In the genomic region with DNA sequence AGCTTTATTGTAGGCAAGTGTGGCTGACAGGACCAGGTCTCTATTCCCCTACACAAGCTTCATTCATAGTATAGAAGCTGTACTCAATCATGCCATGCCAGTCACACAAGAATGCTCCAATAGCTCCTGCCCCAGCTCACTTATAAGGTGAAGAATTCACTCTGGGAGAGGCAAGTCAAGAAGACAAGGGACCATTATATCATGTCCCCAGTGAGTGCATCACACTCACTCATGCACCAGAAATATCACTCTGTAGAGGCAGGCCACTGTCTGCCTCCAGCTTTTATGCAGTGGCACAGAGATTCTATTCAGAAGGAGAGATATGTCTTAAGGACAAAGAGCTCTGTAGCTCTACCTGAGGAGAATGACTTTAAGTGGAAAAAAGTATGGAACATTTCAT, we compare ENCODE assay signal across 18 cellular contexts.
A peak's percentile ranks its signal among the peaks of the same experiment; 100 is the strongest.
DNase-seq lines count a peak whose midpoint lies in the region; ATAC-seq, FAIRE-seq and TF ChIP-seq lines count a peak whose summit lies in the region.
"Had no signal": no experiment of that assay in that cellular context is flagged by ENCODE, and none has a peak within 500 bp of the region (broad histone marks: within the 10 kb centered on the region; RNA-seq: fewer than 3 reads in every experiment).

No MANE protein-coding gene starts in this region.

- no peak overlapping the region for H3K56ac ChIP-seq in IMR-90 (ENCODE audit: extremely low read depth, insufficient read depth, low read length)
- H3K56ac ChIP-seq in H1 (replicated peaks; ENCODE audit: insufficient read length, low read depth, low read length) = no peak overlapping the region

- H3K23ac ChIP-seq in IMR-90 (ENCODE audit: low read depth, low read length) (peak overlapping the region; percentile 66), H1 (ENCODE audit: insufficient read length) (no peak overlapping the region)

- H4K8ac ChIP-seq in IMR-90 (ENCODE audit: low read depth in 2 of 2, low read length in 2 of 2) (peak overlapping the region; percentile 27 to 48; a peak in 1 of 4 replicates), H1 (ENCODE audit: extremely low read depth, insufficient read depth, low read length) (no peak overlapping the region)

- TF ChIP-seq CTCF in A549 (IDR thresholded peaks at IDR 0.05) = no peak
- no peak for TF ChIP-seq CTCF in IMR-90 (conservative IDR thresholded peaks at IDR 0.05; ENCODE audit: low read depth, low read length)
- no peak for TF ChIP-seq CTCF in H1 (IDR thresholded peaks at IDR 0.05; ENCODE audit: control extremely low read depth in 1 of 3, insufficient read depth in 1 of 3, low read depth in 1 of 3, low read length in 3 of 3)
- no peak for TF ChIP-seq CTCF in smooth muscle cell (IDR thresholded peaks at IDR 0.05; ENCODE audit: borderline replicate concordance, insufficient read depth, poor library complexity, severe bottlenecking)

- H3K14ac ChIP-seq in IMR-90 (replicated peaks; ENCODE audit: low read depth, low read length) (no peak overlapping the region), H1 (ENCODE audit: insufficient read length) (no peak overlapping the region)

- no peaks in the 10 kb centered on the region for H4K20me1 ChIP-seq in IMR-90 (ENCODE audit: insufficient read depth, low read length)
- H4K20me1 ChIP-seq in H1 (replicated peaks in 1 of 2; ENCODE audit: control insufficient read depth in 1 of 2, insufficient read depth in 2 of 2, low read length in 2 of 2) = no peaks in the 10 kb centered on the region
- no peaks in the 10 kb centered on the region for H4K20me1 ChIP-seq in smooth muscle cell (ENCODE audit: low read depth)

- peak overlapping the region; percentile 6; the same call in 1 of the 2 replicates for H3K18ac ChIP-seq in IMR-90 (ENCODE audit: low read depth, low read length)
- H3K18ac ChIP-seq in H1 (ENCODE audit: extremely low read depth, low read length) = no peak overlapping the region

- no TSS peak for BruUV-seq in IMR-90 (replicated peaks; lab: Mats Ljungman, UMichigan)

- H2BK15ac ChIP-seq in IMR-90 (ENCODE audit: low read depth, low read length) (peak overlapping the region; percentile 68; the same call in 1 of the 3 replicates), H1 (ENCODE audit: low read length) (no peak overlapping the region)

- TF ChIP-seq EP300 in A549 (IDR thresholded peaks at IDR 0.05) (no peak), H1 (IDR thresholded peaks at IDR 0.05; ENCODE audit: borderline replicate concordance in 1 of 2, low read depth in 2 of 2, low read length in 2 of 2) (no peak)

- no peak overlapping the region for H3K9ac ChIP-seq in IMR-90 (ENCODE audit: low read depth, low read length)
- H3K9ac ChIP-seq in H1 (replicated peaks in 1 of 4; ENCODE audit: extremely low read depth in 1 of 4, low read depth in 3 of 4, low read length in 3 of 4) = no peak overlapping the region
- no peak overlapping the region for H3K9ac ChIP-seq in smooth muscle cell (ENCODE audit: low read depth)

- no peaks in the 10 kb centered on the region for H3K27me3 ChIP-seq in IMR-90 (ENCODE audit: control insufficient read depth, insufficient read depth, low read length)
- no peaks in the 10 kb centered on the region for H3K27me3 ChIP-seq in H1 (replicated peaks in 1 of 4; ENCODE audit: control insufficient read depth in 3 of 4, extremely low read depth in 1 of 4, insufficient read depth in 3 of 4, low read length in 3 of 4)
- no peaks in the 10 kb centered on the region for H3K27me3 ChIP-seq in smooth muscle cell (ENCODE audit: low read depth)
- H3K27me3 ChIP-seq: BE2C had no signal

- H2BK20ac ChIP-seq in IMR-90 (ENCODE audit: low read depth, low read length) (peak overlapping the region; percentile 60; the same call in 1 of the 2 replicates), H1 (ENCODE audit: low read length) (no peak overlapping the region)

- H2AK5ac ChIP-seq in IMR-90 (ENCODE audit: low read depth, low read length) (peak overlapping the region; percentile 59), H1 (ENCODE audit: low read depth, low read length) (peak overlapping the region; percentile 1; the same call in 1 of the 2 replicates)

- H4K91ac ChIP-seq in IMR-90 (ENCODE audit: insufficient read depth, low read depth, low read length) (peak overlapping the region; percentile 42), H1 (replicated peaks; ENCODE audit: insufficient read length, low read length) (no peak overlapping the region)

- peaks cover 7% of the 10 kb centered on the region for H3F3A ChIP-seq in smooth muscle cell (ENCODE audit: low read depth)

- H4K5ac ChIP-seq in IMR-90 (ENCODE audit: low read depth, low read length) = no peak overlapping the region
- no peak overlapping the region for H4K5ac ChIP-seq in H1 (ENCODE audit: insufficient read length, low read depth, low read length)

- peak overlapping the region; percentile 50 to 66; a peak in 5 of 6 replicates for H3K27ac ChIP-seq in A549
- no peak overlapping the region for H3K27ac ChIP-seq in IMR-90 (ENCODE audit: insufficient read depth, low read length)
- H3K27ac ChIP-seq in H1 (ENCODE audit: low read depth, low read length) = no peak overlapping the region
- H3K27ac ChIP-seq in smooth muscle cell (ENCODE audit: low read depth) = no peak overlapping the region
- H3K27ac ChIP-seq: C4-2B, HL-60 had no signal

- intact Hi-C loops in IMR-90 (cut with micrococcal nuclease) = loop anchor here (10.0 kb wide), 1 partner anchor 336 kb away; no protein-coding TSS in a partner anchor
- intact Hi-C loops in head of caudate nucleus (cut with DNase I) = no loop called here

- no peak for TF ChIP-seq RAD21 in A549 (conservative IDR thresholded peaks at IDR 0.05 in 1 of 2, IDR thresholded peaks at IDR 0.05 in 1 of 2)
- TF ChIP-seq RAD21 in IMR-90 (IDR thresholded peaks at IDR 0.05; ENCODE audit: low read length) = no peak
- TF ChIP-seq RAD21 in H1 (IDR thresholded peaks at IDR 0.05 in 1 of 2, conservative IDR thresholded peaks at IDR 0.05 in 1 of 2; ENCODE audit: low read depth in 2 of 2, low read length in 2 of 2) = no peak

- H2AFZ ChIP-seq in IMR-90 (replicated peaks; ENCODE audit: low read length, poor library complexity) (no peak overlapping the region), H1 (ENCODE audit: low read length) (no peak overlapping the region), smooth muscle cell (ENCODE audit: low read depth) (no peak overlapping the region)

- no peak overlapping the region for H2BK12ac ChIP-seq in H1 (ENCODE audit: low read depth, low read length)

- dilution Hi-C loops in IMR-90 (cut with HindIII; ENCODE audit: low sequenced_read_pairs, unreplicated experiment) = no loop called here

- no peaks in the 10 kb centered on the region for H3K79me1 ChIP-seq in IMR-90 (ENCODE audit: low read depth in 1 of 2, low read length in 2 of 2)
- H3K79me1 ChIP-seq in H1 (ENCODE audit: low read depth, low read length) = no peaks in the 10 kb centered on the region

- DNase-seq in A549 (ENCODE audit: low read depth in 1 of 2, low spot score in 1 of 2) = no peak
- DNase-seq in IMR-90 = no peak
- no peak for DNase-seq in H1 (ENCODE audit: low read depth in 1 of 2, low spot score in 2 of 2)
- DNase-seq in smooth muscle cell (lab: John Stamatoyannopoulos, UW; ENCODE audit: unreplicated experiment) = no peak
- DNase-seq in head of caudate nucleus = no peak
- DNase-seq in T-helper 9 cell = no peak
- DNase-seq in ACHN = no peak
- no peak for DNase-seq in C1 segment of cervical spinal cord (lab: John Stamatoyannopoulos, UW)
- DNase-seq: 8988T; BE2C; Calu3; CD4-positive, alpha-beta T cell; DMS79 treated with DMSO at 0.1 percent for 48 hours; GF-D8; KBM-7 had no signal

- H2BK120ac ChIP-seq in IMR-90 (ENCODE audit: low read depth, low read length) = peak overlapping the region; percentile 45
- H2BK120ac ChIP-seq in H1 (replicated peaks; ENCODE audit: low read depth, low read length) = no peak overlapping the region

- peaks cover 8% of the 10 kb centered on the region; the same call in 1 of the 2 replicates for H3K9me1 ChIP-seq in IMR-90 (ENCODE audit: insufficient read depth, low read length)

- H3K9me3 ChIP-seq in A549 (no peaks in the 10 kb centered on the region), IMR-90 (ENCODE audit: control insufficient read depth, insufficient read depth, low read length) (peaks cover 3% of the 10 kb centered on the region; the same call in 1 of the 2 replicates), H1 (ENCODE audit: insufficient read depth in 2 of 2, low read depth in 1 of 2, low read length in 1 of 2) (peaks cover 2 to 6% of the 10 kb centered on the region in 2 experiments; a peak in 3 of 4 replicates), smooth muscle cell (replicated peaks; ENCODE audit: low read depth) (no peaks in the 10 kb centered on the region)
- H3K9me3 ChIP-seq: BE2C, HAP-1 had no signal

- no peak overlapping the region for H3K4me3 ChIP-seq in A549
- H3K4me3 ChIP-seq in IMR-90 (ENCODE audit: insufficient read depth, low read depth, low read length) = no peak overlapping the region
- no peak overlapping the region for H3K4me3 ChIP-seq in H1 (ENCODE audit: extremely low read depth in 1 of 4, insufficient read depth in 2 of 4, low read depth in 3 of 4, low read length in 4 of 4)
- H3K4me3 ChIP-seq in smooth muscle cell = no peak overlapping the region
- H3K4me3 ChIP-seq: HAP-1 had no signal

- H3K4me2 ChIP-seq in A549 (no peak overlapping the region; the same call in 2 of the 3 replicates), IMR-90 (ENCODE audit: low read depth, low read length) (no peak overlapping the region), H1 (ENCODE audit: insufficient read depth in 1 of 2, low read depth in 2 of 2, low read length in 2 of 2) (no peak overlapping the region), smooth muscle cell (peak overlapping the region; percentile 33)

- ATAC-seq in A549 (no peak), IMR-90 (ENCODE audit: low read depth) (no peak)

- no peak overlapping the region for H2AK9ac ChIP-seq in IMR-90 (replicated peaks; ENCODE audit: low read depth, low read length, poor library complexity)

- CTCF ChIA-PET in A549 (lab: Yijun Ruan, JAX) (no interaction called here), IMR-90 (lab: Yijun Ruan, JAX) (interaction anchor here (0.6 kb wide), 1 partner anchor 1091 kb away, joined by 3 read pairs; no protein-coding TSS in a partner anchor), H1 (lab: Charles Lee; ENCODE audit: partially characterized antibody) (interaction anchor here (0.6 to 1.5 kb wide), 4 partner anchors 10 to 462 kb away, joined by 3 to 4 read pairs (median 3); no protein-coding TSS in a partner anchor)

- no peaks in the 10 kb centered on the region for H3K23me2 ChIP-seq in H1 (ENCODE audit: low read depth, low read length)

- POLR2A ChIA-PET in A549 (lab: Yijun Ruan, JAX) = no interaction called here
- POLR2A ChIA-PET in IMR-90 (lab: Charles Lee; ENCODE audit: unreplicated experiment) = interaction anchor here (0.6 kb wide), 1 partner anchor 259 kb away, joined by 4 read pairs; no protein-coding TSS in a partner anchor
- POLR2A ChIA-PET in H1 (lab: Charles Lee; ENCODE audit: partially characterized antibody) = no interaction called here

- H2BK5ac ChIP-seq in IMR-90 (ENCODE audit: low read depth, low read length, poor library complexity, severe bottlenecking) = no peak overlapping the region
- H2BK5ac ChIP-seq in H1 (ENCODE audit: low read depth, low read length) = no peak overlapping the region

- H3K36me3 ChIP-seq in IMR-90 (ENCODE audit: control insufficient read depth, insufficient read depth, low read length) (no peaks in the 10 kb centered on the region), H1 (ENCODE audit: control insufficient read depth in 2 of 4, insufficient read depth in 4 of 4, low read length in 3 of 4) (no peaks in the 10 kb centered on the region), smooth muscle cell (ENCODE audit: low read depth) (no peaks in the 10 kb centered on the region)
- H3K36me3 ChIP-seq: BE2C, HAP-1 had no signal

- no peaks in the 10 kb centered on the region for H3K79me2 ChIP-seq in H1 (ENCODE audit: control insufficient read depth in 1 of 2, insufficient read depth in 2 of 2, low read length in 2 of 2)
- H3K79me2 ChIP-seq in smooth muscle cell (ENCODE audit: low read depth) = no peaks in the 10 kb centered on the region

- TF ChIP-seq POLR2A in A549 (IDR thresholded peaks at IDR 0.05; ENCODE audit: low read length) = no peak
- TF ChIP-seq POLR2A in IMR-90 (IDR thresholded peaks at IDR 0.05; ENCODE audit: low read depth, low read length) = no peak
- TF ChIP-seq POLR2A in H1 (IDR thresholded peaks at IDR 0.05; ENCODE audit: control extremely low read depth in 1 of 2, low read depth in 2 of 2, low read length in 2 of 2) = no peak

- FAIRE-seq in A549 (lab: Jason Lieb, UNC) (no peak), H1 (lab: Jason Lieb, UNC) (no peak)

- H3K4me1 ChIP-seq in A549 (peaks cover 57% of the 10 kb centered on the region), IMR-90 (ENCODE audit: control insufficient read depth, insufficient read depth, low read length) (peaks cover 15% of the 10 kb centered on the region), H1 (replicated peaks in 1 of 4; ENCODE audit: control insufficient read depth in 3 of 4, insufficient read depth in 4 of 4, low read length in 3 of 4) (no peaks in the 10 kb centered on the region; a peak in 1 of 7 replicates), smooth muscle cell (ENCODE audit: low read depth) (no peaks in the 10 kb centered on the region)
- H3K4me1 ChIP-seq: BE2C, HAP-1 had no signal

- H3K4ac ChIP-seq in IMR-90 (ENCODE audit: low read depth, low read length) = peak overlapping the region; percentile 44
- H3K4ac ChIP-seq in H1 (replicated peaks; ENCODE audit: insufficient read length, low read depth, low read length) = no peak overlapping the region

- in situ Hi-C loops in IMR-90 (cut with MboI; ENCODE audit: low sequenced_read_pairs) (no loop called here), ACHN (cut with HindIII; ENCODE audit: low pct_ligation_motif_present, low pct_unique_long_range_greater_than_20kb, low sequenced_read_pairs) (no loop called here)

Comparison
In these comparisons a context has a peak if more than half of its experiments do, and no peak if none do; other contexts are left out.
1. H3K27ac ChIP-seq: peak in A549 (2 of 2); none in IMR-90 (single experiment), H1 (single experiment) and smooth muscle cell (single experiment).